1 cellular context compared by ENCODE assay signal in genomic region chr20:38418509-38419204, GRCh38.
A peak's percentile ranks its signal among the peaks of the same experiment; 100 is the strongest.
TF ChIP-seq lines count a peak whose summit lies in the region.

No MANE protein-coding gene starts in this region.

TF ChIP-seq in GM12878, 131 proteins besides CTCF, POLR2A, EP300 and RAD21:
- TF ChIP-seq SUZ12 (IDR thresholded peaks at IDR 0.05; ENCODE audit: unreplicated experiment) (no peak), POLR2AphosphoS5 (IDR thresholded peaks at IDR 0.05; ENCODE audit: low read length) (peak; percentile 64; the same call in 1 of the 2 replicates), POLR2AphosphoS2 (IDR thresholded peaks at IDR 0.05; ENCODE audit: low read depth, low read length) (0 out of 2 replicates have a peak, but pooled peaks have one; percentile 40), PML (IDR thresholded peaks at IDR 0.05; ENCODE audit: low read length) (peak; percentile 29)
